11 cellular contexts compared by ENCODE assay signal in genomic region chr6:14635195-14635594, GRCh38.
DNase-seq lines count a peak whose midpoint lies in the region; ATAC-seq lines count a peak whose summit lies in the region.
"Had no signal": no experiment of that assay in that cellular context is flagged by ENCODE, and none has a peak within 500 bp of the region (broad histone marks: within the 10 kb centered on the region; RNA-seq: fewer than 3 reads in every experiment).

No MANE protein-coding gene starts in this region.

- H3K4me3 ChIP-seq in BLaER1 treated with 17β-estradiol and CSF1 and Interleukin-3, amounts not matched to agents 10 nM and 100 nM: no peak overlapping the region
- H3K4me3 ChIP-seq in Jurkat, Clone E6-1 (ENCODE audit: low read length): peak overlapping the region; percentile 5; the same call in 1 of the 2 replicates

- H4K20me1 ChIP-seq in BLaER1 treated with 17β-estradiol and CSF1 and Interleukin-3, amounts not matched to agents 10 nM and 100 nM: no peaks in the 10 kb centered on the region

- no peaks in the 10 kb centered on the region for H3K27me3 ChIP-seq in BLaER1 treated with 17β-estradiol and CSF1 and Interleukin-3, amounts not matched to agents 10 nM and 100 nM

- H3K36me3 Mint-ChIP-seq in activated T-cell treated with anti-CD3 and anti-CD28 coated beads, Interleukin-2, amount 50 U/mL, for 24 hours (ENCODE audit: low read depth): no peaks in the 10 kb centered on the region
- H3K36me3 Mint-ChIP-seq in naive B cell: peaks cover 0 to 5% of the 10 kb centered on the region in 2 donors

- H3K27ac Mint-ChIP-seq in activated T-cell treated with anti-CD3 and anti-CD28 coated beads, Interleukin-2, amount 50 U/mL, for 24 hours: peak overlapping the region; percentile 83
- peak overlapping the region; percentile 94 to 99 (median 98) for H3K27ac Mint-ChIP-seq in naive B cell

- peak overlapping the region; percentile 64 for H3K4me3 Mint-ChIP-seq in activated T-cell treated with anti-CD3 and anti-CD28 coated beads, Interleukin-2, amount 50 U/mL, for 24 hours
- peak overlapping the region; percentile 53 to 93 (median 84) for H3K4me3 Mint-ChIP-seq in naive B cell

- ATAC-seq in naive B cell (ENCODE audit: low read depth in 2 of 2) (peak; percentile 17 to 22), HG03457 (IDR thresholded peaks at IDR 0.05; ENCODE audit: unreplicated experiment) (no peak)

- H3K9me3 ChIP-seq in BLaER1 treated with 17β-estradiol and CSF1 and Interleukin-3, amounts not matched to agents 10 nM and 100 nM (replicated peaks in 1 of 11): peaks cover 4 to 13% (median 6%) of the 10 kb centered on the region in 11 experiments; a peak in 18 of 22 replicates

- no peak overlapping the region for H3K9ac ChIP-seq in BLaER1 treated with 17β-estradiol and CSF1 and Interleukin-3, amounts not matched to agents 10 nM and 100 nM

- peak; percentile 74 for DNase-seq in Jurkat, Clone E6-1 (ENCODE audit: low read depth, low spot score)
- DNase-seq in activated T-cell treated with anti-CD3 and anti-CD28 coated beads, Interleukin-2, amount 50 U/mL, for 24 hours: peak; percentile 42
- DNase-seq in naive B cell: peak; percentile 40
- DNase-seq in DMS114 treated with DMSO at 0.1 percent for 48 hours (lab: John Stamatoyannopoulos, UW; ENCODE audit: unreplicated experiment): no peak
- DNase-seq in HCEC 1CT: no peak
- DNase-seq in NCI-H1092 (lab: John Stamatoyannopoulos, UW): no peak
- DNase-seq: anterior cingulate cortex, erythroblast, NCI-H774 had no signal

- 0 out of 22 replicates have a peak overlapping the region, but pooled peaks of 1 of the 11 experiments have one; percentile 88 for H3K27ac ChIP-seq in BLaER1 treated with 17β-estradiol and CSF1 and Interleukin-3, amounts not matched to agents 10 nM and 100 nM

- 0 out of 22 replicates have a peak, but pooled peaks cover 0 to 4% (median 0%) of the 10 kb centered on the region in 11 experiments for H3K36me3 ChIP-seq in BLaER1 treated with 17β-estradiol and CSF1 and Interleukin-3, amounts not matched to agents 10 nM and 100 nM

- peak overlapping the region; percentile 57 to 97 (median 88) for H3K4me2 ChIP-seq in BLaER1 treated with 17β-estradiol and CSF1 and Interleukin-3, amounts not matched to agents 10 nM and 100 nM

- H3K4me1 Mint-ChIP-seq in activated T-cell treated with anti-CD3 and anti-CD28 coated beads, Interleukin-2, amount 50 U/mL, for 24 hours (ENCODE audit: low read depth): peaks cover 61% of the 10 kb centered on the region
- H3K4me1 Mint-ChIP-seq in naive B cell: peaks cover 72 to 95% (median 89%) of the 10 kb centered on the region in 3 donors

- H3K4me1 ChIP-seq in BLaER1 treated with 17β-estradiol and CSF1 and Interleukin-3, amounts not matched to agents 10 nM and 100 nM: peaks cover 60 to 76% (median 70%) of the 10 kb centered on the region in 10 experiments

- H3K27me3 Mint-ChIP-seq in activated T-cell treated with anti-CD3 and anti-CD28 coated beads, Interleukin-2, amount 50 U/mL, for 24 hours: peaks cover 1% of the 10 kb centered on the region
- no peaks in the 10 kb centered on the region for H3K27me3 Mint-ChIP-seq in naive B cell

- H3K9me3 Mint-ChIP-seq in activated T-cell treated with anti-CD3 and anti-CD28 coated beads, Interleukin-2, amount 50 U/mL, for 24 hours: no peaks in the 10 kb centered on the region
- peaks cover 0 to 3% (median 0%) of the 10 kb centered on the region in 7 donors for H3K9me3 Mint-ChIP-seq in naive B cell

Comparison
In these comparisons a context has a peak if more than half of its experiments do, and no peak if none do; other contexts are left out.
1. DNase-seq: peak in Jurkat, Clone E6-1 (single experiment), activated T-cell treated with anti-CD3 and anti-CD28 coated beads, Interleukin-2, amount 50 U/mL, for 24 hours (single experiment) and naive B cell (single experiment); none in DMS114 treated with DMSO at 0.1 percent for 48 hours (single experiment), HCEC 1CT (single experiment) and NCI-H1092 (single experiment).